12 cellular contexts compared by ENCODE assay signal in genomic region chr4:57098945-57099344, GRCh38. TPM values are rescaled to one million over a fixed set of nuclear protein-coding genes. Genes with fewer than 3 reads are reported as not detected.
DNase-seq lines count a peak whose midpoint lies in the region; ATAC-seq, FAIRE-seq and TF ChIP-seq lines count a peak whose summit lies in the region.
"Had no signal": no experiment of that assay in that cellular context is flagged by ENCODE, and none has a peak within 500 bp of the region (broad histone marks: within the 10 kb centered on the region; RNA-seq: fewer than 3 reads in every experiment).

No MANE protein-coding gene starts in this region.

- in situ Hi-C loops in astrocyte of the spinal cord (cut with HindIII; ENCODE audit: low sequenced_read_pairs), result no loop called here

- DNase-seq in HFFc6, result peak; percentile 65
- DNase-seq in astrocyte of the spinal cord (ENCODE audit: low read depth, low spot score), result peak; percentile 80
- DNase-seq in keratinocyte (ENCODE audit: low read depth, low spot score), result no peak
- DNase-seq in stromal cell of bone marrow (ENCODE audit: low read depth), result peak; percentile 48
- DNase-seq in urothelium cell line (ENCODE audit: low spot score), result no peak
- no peak for DNase-seq in left colon
- DNase-seq in activated T-cell treated with anti-CD3 and anti-CD28 coated beads, Interleukin-2, amount 50 U/mL, for 48 hours, result no peak
- DNase-seq: activated CD4-positive, alpha-beta T cell treated with anti-CD3 and anti-CD28 coated beads, Interleukin-2, amount 50 U/mL, for 48 hours; amniotic stem cell had no signal

- peak overlapping the region; percentile 38; the same call in 1 of the 2 replicates for H3K4me3 Mint-ChIP-seq in HFFc6

- TF ChIP-seq CTCF in HFFc6 (IDR thresholded peaks at IDR 0.05) (no peak), astrocyte of the spinal cord (IDR thresholded peaks at IDR 0.05; ENCODE audit: low read depth, low read length) (no peak), keratinocyte (optimal IDR thresholded peaks at IDR 0.05 in 1 of 3, IDR thresholded peaks at IDR 0.05 in 1 of 3, conservative IDR thresholded peaks at IDR 0.05 in 1 of 3; ENCODE audit: extremely low read depth in 1 of 3, insufficient read depth in 2 of 3, low read length in 3 of 3) (no peak)

- intact Hi-C loops in left colon (cut with DNase I, micrococcal nuclease), result no loop called here

- H3K27ac ChIP-seq in keratinocyte (ENCODE audit: control insufficient read depth, insufficient read depth, low read length), result no peak overlapping the region
- H3K27ac ChIP-seq: KMS-11 had no signal

- H3K4me1 Mint-ChIP-seq in HFFc6 (ENCODE audit: low read depth), result peaks cover 100% of the 10 kb centered on the region

- peaks cover 24% of the 10 kb centered on the region for H3K4me1 ChIP-seq in keratinocyte (ENCODE audit: control insufficient read depth, extremely low read depth, insufficient read depth, low read length)

- H3K9ac ChIP-seq in keratinocyte (ENCODE audit: control insufficient read depth, extremely low read depth, insufficient read depth, low read length), result no peak overlapping the region
- H3K9ac ChIP-seq: KMS-11 had no signal

- peaks cover 3% of the 10 kb centered on the region in 2 experiments for H3K36me3 ChIP-seq in keratinocyte (ENCODE audit: control insufficient read depth in 2 of 2, extremely low read depth in 1 of 2, insufficient read depth in 2 of 2, low read length in 2 of 2)

- no peak for ATAC-seq in left colon
- no peak for ATAC-seq in GM19455 (IDR thresholded peaks at IDR 0.05; ENCODE audit: unreplicated experiment)

- no peaks in the 10 kb centered on the region for H3K9me3 Mint-ChIP-seq in HFFc6

- no peaks in the 10 kb centered on the region for H3K9me3 ChIP-seq in keratinocyte (ENCODE audit: control insufficient read depth, low read depth, low read length)

- H3K27me3 Mint-ChIP-seq in HFFc6 (ENCODE audit: insufficient read depth), result no peaks in the 10 kb centered on the region; the same call in 1 of the 2 replicates

- H3K79me2 ChIP-seq in keratinocyte (ENCODE audit: control insufficient read depth, insufficient read depth, low read length), result peaks cover 78% of the 10 kb centered on the region

- H3K4me3 ChIP-seq in astrocyte of the spinal cord (ENCODE audit: low read depth, low read length) (no peak overlapping the region), keratinocyte (ENCODE audit: control insufficient read depth in 2 of 3, extremely low read depth in 1 of 3, insufficient read depth in 2 of 3, low read depth in 1 of 3, low read length in 3 of 3) (no peak overlapping the region)
- H3K4me3 ChIP-seq: lung had no signal

- peak; percentile 17 for FAIRE-seq in keratinocyte (lab: Jason Lieb, UNC)
- FAIRE-seq in urothelium cell line (lab: Jason Lieb, UNC), result no peak

- H3K9me1 ChIP-seq in keratinocyte (ENCODE audit: control insufficient read depth, extremely low read depth, insufficient read depth, low read length), result no peaks in the 10 kb centered on the region

- peaks cover 47% of the 10 kb centered on the region for H3K36me3 Mint-ChIP-seq in HFFc6 (ENCODE audit: low read depth)

- peak overlapping the region; percentile 79 for H3K27ac Mint-ChIP-seq in HFFc6

- no peaks in the 10 kb centered on the region for H3K27me3 ChIP-seq in keratinocyte (ENCODE audit: control insufficient read depth, extremely low read depth, insufficient read depth, low read length)

- H3K4me2 ChIP-seq in keratinocyte (ENCODE audit: control insufficient read depth, extremely low read depth, insufficient read depth, low read depth, low read length), result no peak overlapping the region
- H3K4me2 ChIP-seq: KMS-11 had no signal

- no peak overlapping the region for H2AFZ ChIP-seq in keratinocyte (ENCODE audit: control insufficient read depth, low read length)

- dilution Hi-C loops in keratinocyte (cut with MboI; ENCODE audit: extremely low pct_ligation_motif_present, low sequenced_read_pairs), result no loop called here

- no peaks in the 10 kb centered on the region for H4K20me1 ChIP-seq in keratinocyte (ENCODE audit: control insufficient read depth, extremely low read depth, insufficient read depth, low read length)

RNA-seq across cellular contexts. Expression of gene IGFBP7, which starts 11.2 kb away (rescaled TPM):
- total RNA-seq in HFFc6 (2021; fragmentation: NEBNext Ultra II Directional; extraction: Animal tissue kit (Norgen Biotek cat#: 25700)), result 100 to 1,000 TPM; 464 to 821 (median 485) TPM
- 333 to 459 TPM (median 413 TPM) in 3 replicates for polyA plus RNA-seq in keratinocyte
- polyA plus RNA-seq in keratinocyte (2011; ENCODE audit: low read depth), result 88.3 TPM
- 261 and 339 TPM in 2 replicates for polyA plus RNA-seq in keratinocyte (2011; cell fraction: cytosol; rRNA removed)
- polyA plus RNA-seq in keratinocyte (2011; cell fraction: nucleus; rRNA removed), result 517 and 626 TPM in 2 replicates
- polyA plus RNA-seq in keratinocyte (2012; ENCODE audit: low replicate concordance), result 111 and 285 TPM in 2 replicates
- 50.8 to 61.4 TPM (median 51.7 TPM) in 3 replicates for polyA minus RNA-seq in keratinocyte
- polyA minus RNA-seq in keratinocyte (2011; cell fraction: cytosol; rRNA and poly(A)+ RNA removed), result 394 TPM
- polyA minus RNA-seq in keratinocyte (2011; cell fraction: nucleus; rRNA and poly(A)+ RNA removed), result 190 and 209 TPM in 2 replicates
- total RNA-seq in left colon, result 10 to 100 TPM; 55.3 to 98.0 TPM

Comparison
In these comparisons a context has a peak if more than half of its experiments do, and no peak if none do; other contexts are left out.
1. DNase-seq: peak in HFFc6 (single experiment), astrocyte of the spinal cord (single experiment) and stromal cell of bone marrow (single experiment); none in keratinocyte (single experiment), urothelium cell line (single experiment), left colon (0 of 2) and activated T-cell treated with anti-CD3 and anti-CD28 coated beads, Interleukin-2, amount 50 U/mL, for 48 hours (0 of 2).
2. RNA of gene IGFBP7, which starts 11.2 kb away (total RNA-seq): 464 to 821 TPM in HFFc6; 55.3 to 98.0 TPM in left colon; every median in the first group is over 4 times any median in the second.